In the genomic region with DNA sequence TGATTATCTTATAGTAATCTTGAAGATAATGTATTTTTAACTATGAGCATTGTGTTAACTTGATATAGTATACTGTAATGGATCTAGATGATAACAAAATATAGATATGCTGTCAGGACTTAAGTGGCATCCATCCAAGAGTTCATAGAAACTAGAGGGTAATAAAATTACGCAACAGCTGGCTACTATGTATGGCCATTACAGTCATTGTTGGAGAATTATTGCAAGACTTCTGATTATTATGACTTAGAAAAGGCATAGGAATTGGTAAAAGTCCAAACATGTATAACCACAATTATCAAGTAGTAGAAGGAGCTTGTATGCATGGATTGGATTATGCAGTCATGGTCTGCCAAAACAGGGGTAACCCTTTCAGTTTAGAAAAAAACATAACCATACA, we compare ENCODE assay signal across 11 cellular contexts. TPM values are rescaled to one million over a fixed set of nuclear protein-coding genes. Genes with fewer than 3 reads are reported as not detected.
DNase-seq lines count a peak whose midpoint lies in the region; ATAC-seq, FAIRE-seq and TF ChIP-seq lines count a peak whose summit lies in the region.
"Had no signal": no experiment of that assay in that cellular context is flagged by ENCODE, and none has a peak within 500 bp of the region (broad histone marks: within the 10 kb centered on the region; RNA-seq: fewer than 3 reads in every experiment).

No MANE protein-coding gene starts in this region.

- no peak for TF ChIP-seq CTCF in K562 (IDR thresholded peaks at IDR 0.05 in 2 of 3, conservative IDR thresholded peaks at IDR 0.05 in 1 of 3; ENCODE audit: insufficient read depth in 2 of 3, low read depth in 1 of 3, low read length in 3 of 3)
- TF ChIP-seq CTCF in neutrophil (IDR thresholded peaks at IDR 0.05) = no peak

- CTCF ChIA-PET in K562 (lab: Yijun Ruan, JAX; ENCODE audit: low intra/inter-chr PET ratio) = no interaction called here

- H3K9ac ChIP-seq in K562 (ENCODE audit: insufficient read depth in 1 of 2, low read depth in 2 of 2, low read length in 2 of 2) = no peak overlapping the region

- no peak for TF ChIP-seq RAD21 in K562 (CRISPR knock-in tag; conservative IDR thresholded peaks at IDR 0.05 in 1 of 2, IDR thresholded peaks at IDR 0.05 in 1 of 2)

- ATAC-seq in K562 = no peak

- H3K27me3 ChIP-seq in K562 (ENCODE audit: control insufficient read depth in 2 of 2, insufficient read depth in 2 of 2, low read length in 2 of 2) (no peaks in the 10 kb centered on the region), neutrophil (no peaks in the 10 kb centered on the region)
- H3K27me3 ChIP-seq: BE2C had no signal

- BruUV-seq in K562 (replicated peaks; lab: Mats Ljungman, UMichigan) = no TSS peak

- no peak for TF ChIP-seq POLR2A in K562 (conservative IDR thresholded peaks at IDR 0.05)

- POLR2A ChIA-PET in K562 (lab: Yijun Ruan, JAX) = interaction anchor here (1.5 to 4.9 kb wide), 2 partner anchors 8 kb away, joined by 5 to 52 read pairs; partner anchors contain the start of gene OGT

- H3K36me3 ChIP-seq in K562 (ENCODE audit: control insufficient read depth, insufficient read depth, low read length) = peaks cover 96% of the 10 kb centered on the region
- H3K36me3 ChIP-seq in neutrophil = peaks cover 14% of the 10 kb centered on the region

- no peak overlapping the region for H2AFZ ChIP-seq in K562 (ENCODE audit: low read depth, low read length)

- H3K4me3 ChIP-seq in K562 (no peak overlapping the region), neutrophil (ENCODE audit: low read depth in 1 of 2, low read length in 1 of 2) (no peak overlapping the region)

- peaks cover 3 to 28% of the 10 kb centered on the region in 2 experiments; a peak in 3 of 5 replicates for H3K4me1 ChIP-seq in K562 (replicated peaks in 1 of 2; ENCODE audit: control insufficient read depth in 2 of 2, insufficient read depth in 2 of 2, low read length in 2 of 2)
- H3K4me1 ChIP-seq in neutrophil (ENCODE audit: control insufficient read depth in 1 of 2, insufficient read depth in 1 of 2, low read depth in 1 of 2, low read length in 1 of 2) = peaks cover 43 to 52% of the 10 kb centered on the region in 2 experiments

- peaks cover 98% of the 10 kb centered on the region for H3K79me2 ChIP-seq in K562 (ENCODE audit: control insufficient read depth, insufficient read depth, low read length)

- H3K27ac ChIP-seq in K562 (ENCODE audit: extremely low read depth, low read depth, low read length) (no peak overlapping the region), neutrophil (peak overlapping the region; percentile 75)

- H3K9me3 ChIP-seq in K562 (replicated peaks; ENCODE audit: control insufficient read depth, insufficient read depth, low read depth, low read length) = no peaks in the 10 kb centered on the region
- H3K9me3 ChIP-seq in neutrophil = no peaks in the 10 kb centered on the region
- H3K9me3 ChIP-seq: BE2C had no signal

- WGBS in K562 (ENCODE audit: insufficient coverage, low coverage, missing lambda C conversion rate) = 100% methylated on average over 1 of the region's 1 CpG

- H3K9me1 ChIP-seq in K562 (ENCODE audit: control insufficient read depth, insufficient read depth, low read length) = peaks cover 3% of the 10 kb centered on the region

- H3K4me2 ChIP-seq in K562 (ENCODE audit: insufficient read depth, low read length) = no peak overlapping the region

- intact Hi-C loops in K562 (cut with micrococcal nuclease) = no loop called here

- FAIRE-seq in K562 (lab: Jason Lieb, UNC) = no peak
- FAIRE-seq: kidney had no signal

- no peak for TF ChIP-seq EP300 in K562 (IDR thresholded peaks at IDR 0.05; ENCODE audit: low read length)

- in situ Hi-C loops in K562 (cut with MboI) = no loop called here

- DNase-seq in SIG-M5 treated with dmso at 0.1 percent for 504 hours (lab: John Stamatoyannopoulos, UW; ENCODE audit: unreplicated experiment) (peak; percentile 22), SIG-M5 (lab: John Stamatoyannopoulos, UW) (no peak), MV-4-11 (lab: John Stamatoyannopoulos, UW) (peak; percentile 54), K562 (ENCODE audit: extremely low read depth in 1 of 4, low spot score in 3 of 4) (no peak), occipital lobe (lab: John Stamatoyannopoulos, UW) (no peak), NCI-H2171 (lab: John Stamatoyannopoulos, UW) (no peak)
- DNase-seq in activated CD4-positive, CD25-positive, alpha-beta regulatory T cell (lab: John Stamatoyannopoulos, UW) = no peak
- DNase-seq: BE2C, kidney, NCI-H1092 treated with DMSO at 0.1 percent for 48 hours had no signal

- H4K20me1 ChIP-seq in K562 (replicated peaks; ENCODE audit: control insufficient read depth, insufficient read depth, low read length) = peaks cover 43% of the 10 kb centered on the region; the same call in 1 of the 2 replicates

TF ChIP-seq in K562, 482 proteins besides CTCF, POLR2A, EP300 and RAD21:
- TF ChIP-seq ARID1B (IDR thresholded peaks at IDR 0.05) = no peak
- peak; percentile 88 for TF ChIP-seq CEBPB (tag; IDR thresholded peaks at IDR 0.05)
- TF ChIP-seq CEBPG (CRISPR knock-in tag; IDR thresholded peaks at IDR 0.05) = no peak
- TF ChIP-seq CEBPG (tag; conservative IDR thresholded peaks at IDR 0.05 in 1 of 2, IDR thresholded peaks at IDR 0.05 in 1 of 2) = peak; percentile 68 to 93

RNA-seq across cellular contexts. Expression of gene OGT, which starts 9.5 kb away (rescaled TPM):
- 1,185 and 1,554 TPM in 2 replicates for total RNA-seq in K562 (2011; cell fraction: chromatin; rRNA removed; ENCODE audit: low replicate concordance)
- 474 and 611 TPM in 2 replicates for total RNA-seq in K562 (2011; cell fraction: nucleolus; rRNA removed)
- total RNA-seq in K562 (2011; cell fraction: nucleoplasm; rRNA removed) = 824 and 884 TPM in 2 replicates
- 70.4 and 71.3 TPM in 2 replicates for total RNA-seq in K562 (2014; rRNA removed)
- 117 and 133 TPM in 2 replicates for total RNA-seq in K562 (2014; rRNA removed; fragmentation: Illumina TruSeq; extraction: Trizol)
- 91.0 and 97.3 TPM in 2 replicates for total RNA-seq in K562 (2015; rRNA removed; fragmentation: Illumina TruSeq; extraction: Trizol)
- 141 and 153 TPM in 2 replicates for total RNA-seq in K562 (2021)
- 347 and 456 TPM in 2 replicates for polyA plus RNA-seq in K562 (2011; rRNA removed)
- 120 and 206 TPM in 2 replicates for polyA plus RNA-seq in K562 (2011; cell fraction: cytosol; rRNA removed)
- polyA plus RNA-seq in K562 (2011; cell fraction: nucleus; rRNA removed) = 2,701 and 3,076 TPM in 2 replicates
- polyA plus RNA-seq in K562 (2012) = 69.5 and 342 TPM in 2 replicates
- polyA plus RNA-seq in K562 (2014; fragmentation: Illumina TruSeq; extraction: Trizol) = 109 and 121 TPM in 2 replicates
- 10 to 100 TPM; 38.9 to 52.6 TPM for polyA plus RNA-seq in K562 (2014; fragmentation: Nextera tagmentation; extraction: Ambion mirVana)
- polyA plus RNA-seq in K562 (2014; rRNA removed) = 170 and 211 TPM in 2 replicates
- polyA minus RNA-seq in K562 (2011; rRNA and poly(A)+ RNA removed) = 304 and 422 TPM in 2 replicates
- polyA minus RNA-seq in K562 (2011; cell fraction: cytosol; rRNA and poly(A)+ RNA removed) = 67.6 and 73.0 TPM in 2 replicates
- 450 and 778 TPM in 2 replicates for polyA minus RNA-seq in K562 (2011; cell fraction: nucleus; rRNA and poly(A)+ RNA removed)
- total RNA-seq in occipital lobe = 248 TPM

RNA-seq across cellular contexts. Expression of gene GCNA, which starts 35.8 kb away (rescaled TPM):
- total RNA-seq in K562 (2011; cell fraction: chromatin; rRNA removed; ENCODE audit: low replicate concordance) = 2.2 and 4.0 TPM in 2 replicates
- total RNA-seq in K562 (2011; cell fraction: nucleolus; rRNA removed) = 0.67 and 1.8 TPM in 2 replicates
- 1.1 and 1.8 TPM in 2 replicates for total RNA-seq in K562 (2011; cell fraction: nucleoplasm; rRNA removed)
- total RNA-seq in K562 (2014; rRNA removed) = 0.45 and 0.86 TPM in 2 replicates
- total RNA-seq in K562 (2014; rRNA removed; fragmentation: Illumina TruSeq; extraction: Trizol) = 0.77 and 0.87 TPM in 2 replicates
- 1.2 and 1.4 TPM in 2 replicates for total RNA-seq in K562 (2015; rRNA removed; fragmentation: Illumina TruSeq; extraction: Trizol)
- total RNA-seq in K562 (2021) = 0.47 and 0.58 TPM in 2 replicates
- 0.85 and 1.3 TPM in 2 replicates for polyA plus RNA-seq in K562 (2011; rRNA removed)
- polyA plus RNA-seq in K562 (2011; cell fraction: cytosol; rRNA removed) = 0.15 and 0.66 TPM in 2 replicates
- polyA plus RNA-seq in K562 (2011; cell fraction: nucleus; rRNA removed) = 2.3 and 6.8 TPM in 2 replicates
- polyA plus RNA-seq in K562 (2012) = 0.49 and 2.3 TPM in 2 replicates
- polyA plus RNA-seq in K562 (2014; fragmentation: Illumina TruSeq; extraction: Trizol) = 0.42 and 1.1 TPM in 2 replicates
- under 1 TPM; 0.27 to 0.64 TPM for polyA plus RNA-seq in K562 (2014; fragmentation: Nextera tagmentation; extraction: Ambion mirVana)
- polyA plus RNA-seq in K562 (2014; rRNA removed) = 1.3 and 1.5 TPM in 2 replicates
- polyA minus RNA-seq in K562 (2011; rRNA and poly(A)+ RNA removed) = 0.56 and 1.6 TPM in 2 replicates
- not detected in 2 replicates for polyA minus RNA-seq in K562 (2011; cell fraction: cytosol; rRNA and poly(A)+ RNA removed)
- 0.67 and 2.2 TPM in 2 replicates for polyA minus RNA-seq in K562 (2011; cell fraction: nucleus; rRNA and poly(A)+ RNA removed)
- total RNA-seq in occipital lobe = 3.0 TPM

Comparison
In these comparisons a context has a peak if more than half of its experiments do, and no peak if none do; other contexts are left out.
1. DNase-seq: peak in SIG-M5 treated with dmso at 0.1 percent for 504 hours (single experiment) and MV-4-11 (single experiment); none in SIG-M5 (single experiment), K562 (0 of 4), occipital lobe (single experiment), NCI-H2171 (single experiment) and activated CD4-positive, CD25-positive, alpha-beta regulatory T cell (0 of 4).